ENCODE assay signal across 2 cellular contexts in genomic region chr18:7899078-7899477, GRCh38.
TF ChIP-seq lines count a peak whose summit lies in the region.

No MANE protein-coding gene starts in this region.

TF ChIP-seq in liver, 16 proteins besides CTCF, POLR2A, EP300 and RAD21 (continued from another document):
- TF ChIP-seq ZBTB33 (IDR thresholded peaks at IDR 0.05) (no peak), FOXA1 (IDR thresholded peaks at IDR 0.05) (no peak), REST (IDR thresholded peaks at IDR 0.05) (no peak)
TF ChIP-seq in liver: peak in this region for 4.

TF ChIP-seq in HepG2, 621 proteins besides CTCF, POLR2A, EP300 and RAD21 (continued from another document):
- TF ChIP-seq, protein P1, sequence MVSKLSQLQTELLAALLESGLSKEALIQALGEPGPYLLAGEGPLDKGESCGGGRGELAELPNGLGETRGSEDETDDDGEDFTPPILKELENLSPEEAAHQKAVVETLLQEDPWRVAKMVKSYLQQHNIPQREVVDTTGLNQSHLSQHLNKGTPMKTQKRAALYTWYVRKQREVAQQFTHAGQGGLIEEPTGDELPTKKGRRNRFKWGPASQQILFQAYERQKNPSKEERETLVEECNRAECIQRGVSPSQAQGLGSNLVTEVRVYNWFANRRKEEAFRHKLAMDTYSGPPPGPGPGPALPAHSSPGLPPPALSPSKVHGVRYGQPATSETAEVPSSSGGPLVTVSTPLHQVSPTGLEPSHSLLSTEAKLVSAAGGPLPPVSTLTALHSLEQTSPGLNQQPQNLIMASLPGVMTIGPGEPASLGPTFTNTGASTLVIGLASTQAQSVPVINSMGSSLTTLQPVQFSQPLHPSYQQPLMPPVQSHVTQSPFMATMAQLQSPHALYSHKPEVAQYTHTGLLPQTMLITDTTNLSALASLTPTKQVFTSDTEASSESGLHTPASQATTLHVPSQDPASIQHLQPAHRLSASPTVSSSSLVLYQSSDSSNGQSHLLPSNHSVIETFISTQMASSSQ (IDR thresholded peaks at IDR 0.05; ENCODE audit: low read depth), result no peak
- TF ChIP-seq, protein P1 (CRISPR knock-in tag; IDR thresholded peaks at IDR 0.05; ENCODE audit: borderline replicate concordance), result no peak
- TF ChIP-seq, protein P2, sequence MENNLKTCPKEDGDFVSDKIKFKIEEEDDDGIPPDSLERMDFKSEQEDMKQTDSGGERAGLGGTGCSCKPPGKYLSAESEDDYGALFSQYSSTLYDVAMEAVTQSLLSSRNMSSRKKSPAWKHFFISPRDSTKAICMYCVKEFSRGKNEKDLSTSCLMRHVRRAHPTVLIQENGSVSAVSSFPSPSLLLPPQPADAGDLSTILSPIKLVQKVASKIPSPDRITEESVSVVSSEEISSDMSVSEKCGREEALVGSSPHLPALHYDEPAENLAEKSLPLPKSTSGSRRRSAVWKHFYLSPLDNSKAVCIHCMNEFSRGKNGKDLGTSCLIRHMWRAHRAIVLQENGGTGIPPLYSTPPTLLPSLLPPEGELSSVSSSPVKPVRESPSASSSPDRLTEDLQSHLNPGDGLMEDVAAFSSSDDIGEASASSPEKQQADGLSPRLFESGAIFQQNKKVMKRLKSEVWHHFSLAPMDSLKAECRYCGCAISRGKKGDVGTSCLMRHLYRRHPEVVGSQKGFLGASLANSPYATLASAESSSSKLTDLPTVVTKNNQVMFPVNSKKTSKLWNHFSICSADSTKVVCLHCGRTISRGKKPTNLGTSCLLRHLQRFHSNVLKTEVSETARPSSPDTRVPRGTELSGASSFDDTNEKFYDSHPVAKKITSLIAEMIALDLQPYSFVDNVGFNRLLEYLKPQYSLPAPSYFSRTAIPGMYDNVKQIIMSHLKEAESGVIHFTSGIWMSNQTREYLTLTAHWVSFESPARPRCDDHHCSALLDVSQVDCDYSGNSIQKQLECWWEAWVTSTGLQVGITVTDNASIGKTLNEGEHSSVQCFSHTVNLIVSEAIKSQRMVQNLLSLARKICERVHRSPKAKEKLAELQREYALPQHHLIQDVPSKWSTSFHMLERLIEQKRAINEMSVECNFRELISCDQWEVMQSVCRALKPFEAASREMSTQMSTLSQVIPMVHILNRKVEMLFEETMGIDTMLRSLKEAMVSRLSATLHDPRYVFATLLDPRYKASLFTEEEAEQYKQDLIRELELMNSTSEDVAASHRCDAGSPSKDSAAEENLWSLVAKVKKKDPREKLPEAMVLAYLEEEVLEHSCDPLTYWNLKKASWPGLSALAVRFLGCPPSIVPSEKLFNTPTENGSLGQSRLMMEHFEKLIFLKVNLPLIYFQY (CRISPR knock-in tag; IDR thresholded peaks at IDR 0.05; ENCODE audit: borderline replicate concordance), result no peak
- TF ChIP-seq POLR2AphosphoS2 (IDR thresholded peaks at IDR 0.05; ENCODE audit: low read depth, low read length), result no peak
- TF ChIP-seq ZNF546 (CRISPR knock-in tag; conservative IDR thresholded peaks at IDR 0.05), result no peak
- no peak for TF ChIP-seq RORA (CRISPR knock-in tag; IDR thresholded peaks at IDR 0.05)
- TF ChIP-seq, protein P3, sequence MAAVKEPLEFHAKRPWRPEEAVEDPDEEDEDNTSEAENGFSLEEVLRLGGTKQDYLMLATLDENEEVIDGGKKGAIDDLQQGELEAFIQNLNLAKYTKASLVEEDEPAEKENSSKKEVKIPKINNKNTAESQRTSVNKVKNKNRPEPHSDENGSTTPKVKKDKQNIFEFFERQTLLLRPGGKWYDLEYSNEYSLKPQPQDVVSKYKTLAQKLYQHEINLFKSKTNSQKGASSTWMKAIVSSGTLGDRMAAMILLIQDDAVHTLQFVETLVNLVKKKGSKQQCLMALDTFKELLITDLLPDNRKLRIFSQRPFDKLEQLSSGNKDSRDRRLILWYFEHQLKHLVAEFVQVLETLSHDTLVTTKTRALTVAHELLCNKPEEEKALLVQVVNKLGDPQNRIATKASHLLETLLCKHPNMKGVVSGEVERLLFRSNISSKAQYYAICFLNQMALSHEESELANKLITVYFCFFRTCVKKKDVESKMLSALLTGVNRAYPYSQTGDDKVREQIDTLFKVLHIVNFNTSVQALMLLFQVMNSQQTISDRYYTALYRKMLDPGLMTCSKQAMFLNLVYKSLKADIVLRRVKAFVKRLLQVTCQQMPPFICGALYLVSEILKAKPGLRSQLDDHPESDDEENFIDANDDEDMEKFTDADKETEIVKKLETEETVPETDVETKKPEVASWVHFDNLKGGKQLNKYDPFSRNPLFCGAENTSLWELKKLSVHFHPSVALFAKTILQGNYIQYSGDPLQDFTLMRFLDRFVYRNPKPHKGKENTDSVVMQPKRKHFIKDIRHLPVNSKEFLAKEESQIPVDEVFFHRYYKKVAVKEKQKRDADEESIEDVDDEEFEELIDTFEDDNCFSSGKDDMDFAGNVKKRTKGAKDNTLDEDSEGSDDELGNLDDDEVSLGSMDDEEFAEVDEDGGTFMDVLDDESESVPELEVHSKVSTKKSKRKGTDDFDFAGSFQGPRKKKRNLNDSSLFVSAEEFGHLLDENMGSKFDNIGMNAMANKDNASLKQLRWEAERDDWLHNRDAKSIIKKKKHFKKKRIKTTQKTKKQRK (IDR thresholded peaks at IDR 0.05; ENCODE audit: low read length), result no peak
- no peak for TF ChIP-seq HDAC1 (CRISPR knock-in tag; IDR thresholded peaks at IDR 0.05)
- TF ChIP-seq, protein P4, sequence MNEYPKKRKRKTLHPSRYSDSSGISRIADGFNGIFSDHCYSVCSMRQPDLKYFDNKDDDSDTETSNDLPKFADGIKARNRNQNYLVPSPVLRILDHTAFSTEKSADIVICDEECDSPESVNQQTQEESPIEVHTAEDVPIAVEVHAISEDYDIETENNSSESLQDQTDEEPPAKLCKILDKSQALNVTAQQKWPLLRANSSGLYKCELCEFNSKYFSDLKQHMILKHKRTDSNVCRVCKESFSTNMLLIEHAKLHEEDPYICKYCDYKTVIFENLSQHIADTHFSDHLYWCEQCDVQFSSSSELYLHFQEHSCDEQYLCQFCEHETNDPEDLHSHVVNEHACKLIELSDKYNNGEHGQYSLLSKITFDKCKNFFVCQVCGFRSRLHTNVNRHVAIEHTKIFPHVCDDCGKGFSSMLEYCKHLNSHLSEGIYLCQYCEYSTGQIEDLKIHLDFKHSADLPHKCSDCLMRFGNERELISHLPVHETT (CRISPR knock-in tag; conservative IDR thresholded peaks at IDR 0.05), result no peak
- TF ChIP-seq ZSCAN12 (CRISPR knock-in tag; IDR thresholded peaks at IDR 0.05), result no peak
- no peak for TF ChIP-seq ARNT (IDR thresholded peaks at IDR 0.05)
- no peak for TF ChIP-seq ERF (CRISPR knock-in tag; IDR thresholded peaks at IDR 0.05)
